ENCODE assay signal across 18 cellular contexts in the genomic region with DNA sequence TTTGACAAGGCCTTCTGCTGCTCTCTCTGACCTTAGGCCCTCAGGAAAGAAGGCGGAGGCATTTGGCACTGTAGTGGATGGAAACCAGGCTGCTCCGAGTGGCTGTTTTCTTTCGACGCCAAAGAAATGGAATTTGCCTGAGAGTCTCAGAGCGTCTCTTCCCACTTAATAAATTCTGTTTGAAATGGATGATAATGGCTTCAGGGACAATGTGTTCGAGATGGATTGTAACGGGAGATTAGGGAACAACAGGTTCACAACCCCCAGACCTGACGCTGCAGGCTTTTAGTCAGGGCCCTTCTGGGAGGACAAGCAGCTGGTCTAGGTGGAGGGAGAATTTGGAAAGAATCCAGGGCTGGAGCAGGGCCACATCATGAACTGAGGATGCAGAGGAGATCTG.
"Had no signal": no experiment of that assay in that cellular context is flagged by ENCODE, and none has a peak within 500 bp of the region (broad histone marks: within the 10 kb centered on the region; RNA-seq: fewer than 3 reads in every experiment).

No MANE protein-coding gene starts in this region.

- H3K27ac ChIP-seq: foreskin keratinocyte had no signal

- H3K4me1 ChIP-seq: foreskin keratinocyte had no signal

- ATAC-seq: activated CD8-positive, alpha-beta T cell treated with anti-CD3 and anti-CD28 coated beads, Interleukin-2, amount 10 ng/mL, durations not matched to agents 7 days and 5 days; activated naive CD4-positive, alpha-beta T cell treated with anti-CD3 and anti-CD28 coated beads, Interleukin-2, amount 50 U/mL, for 72 hours; foreskin keratinocyte; left cardiac atrium; mucosa of descending colon; naive thymus-derived CD8-positive, alpha-beta T cell; WTC11 had no signal

- H3K4me3 ChIP-seq: mucosa of descending colon had no signal

- DNase-seq: activated CD4-positive, alpha-beta T cell treated with anti-CD3 and anti-CD28 coated beads, Interleukin-2, amount 10 ng/mL, durations not matched to agents 24 days and 14 days; activated CD8-positive, alpha-beta memory T cell treated with anti-CD3 and anti-CD28 coated beads, Interleukin-2, amount 50 U/mL, for 4 hours; activated CD8-positive, alpha-beta T cell treated with anti-CD3 and anti-CD28 coated beads, Interleukin-2, amount 10 ng/mL, durations not matched to agents 7 days and 5 days; activated gamma-delta T cell; activated T-cell treated with anti-CD3 and anti-CD28 coated beads, Interleukin-2, amount 50 U/mL, for 48 hours; cortex of kidney; effector CD8-positive, alpha-beta T cell; foreskin keratinocyte; left cardiac atrium; mammary epithelial cell; mucosa of descending colon; naive thymus-derived CD8-positive, alpha-beta T cell; posterior cingulate gyrus; stimulated activated CD4-positive, alpha-beta T cell treated with anti-CD3 and anti-CD28 coated beads, Interleukin-4, amount 100 ng/mL, for 4 hours; stimulated activated CD8-positive, alpha-beta memory T cell treated with anti-CD3 and anti-CD28 coated beads, Interleukin-4, amount 100 ng/mL, for 48 hours; stimulated activated naive CD4-positive, alpha-beta T cell treated with Interleukin-2 at 50 U/mL for 16 hours had no signal
